Comparison of ENCODE assay signal across 1 cellular context in the genomic region with DNA sequence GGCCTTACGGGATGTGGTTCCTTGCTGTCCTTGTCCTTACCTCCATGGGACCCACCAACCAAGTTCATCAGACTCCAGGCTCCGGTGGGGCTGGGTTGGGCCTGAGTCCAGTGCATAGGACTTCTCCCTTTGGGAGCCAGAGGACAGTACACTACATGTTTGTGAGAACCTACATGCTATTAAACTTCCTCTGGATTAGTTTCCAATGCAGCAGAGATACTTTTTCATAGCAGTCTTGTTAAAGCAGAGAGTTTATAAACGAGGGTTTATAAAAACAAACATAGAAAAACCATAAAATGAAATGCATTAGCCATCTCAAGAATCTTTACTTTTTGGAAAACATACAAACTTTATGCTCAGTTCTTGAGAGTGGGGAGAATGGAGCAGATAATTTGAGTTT.
TF ChIP-seq lines count a peak whose summit lies in the region.

No MANE protein-coding gene starts in this region.

TF ChIP-seq in GM12891, 5 proteins besides CTCF, POLR2A, EP300 and RAD21 (continued from another document):
- TF ChIP-seq POU2F2 (IDR thresholded peaks at IDR 0.05; ENCODE audit: low read depth, low read length) (no peak), PAX5 (IDR thresholded peaks at IDR 0.05; ENCODE audit: insufficient read depth, low read length, severe bottlenecking) (no peak), TAF1 (IDR thresholded peaks at IDR 0.05; ENCODE audit: low read depth, low read length) (no peak), SPI1 (IDR thresholded peaks at IDR 0.05; ENCODE audit: low read depth, low read length) (no peak)
